In the genomic region with DNA sequence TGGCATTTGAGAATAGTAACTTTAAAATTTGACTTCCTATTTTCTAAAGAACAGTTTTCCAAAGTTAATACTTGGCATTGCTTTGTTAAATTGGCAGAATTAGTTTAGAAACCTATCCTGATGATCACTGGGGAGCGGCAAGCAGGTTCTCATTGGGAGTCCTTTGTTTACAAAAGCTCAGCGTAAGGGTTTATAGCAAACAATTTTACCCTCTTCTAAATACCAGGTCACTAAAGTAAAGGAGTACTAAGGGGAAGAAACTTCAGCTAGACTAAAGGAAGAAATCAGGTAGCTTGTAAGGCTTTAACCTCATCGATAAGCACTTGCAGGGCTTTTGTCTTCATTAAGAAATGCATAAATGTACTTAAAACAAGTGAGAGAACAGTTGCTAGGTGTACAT, we compare ENCODE assay signal across 9 cellular contexts.
"Had no signal": no experiment of that assay in that cellular context is flagged by ENCODE, and none has a peak within 500 bp of the region (broad histone marks: within the 10 kb centered on the region; RNA-seq: fewer than 3 reads in every experiment).

No MANE protein-coding gene starts in this region.

- DNase-seq: GOT3, H7, IMR-90, Karpas-422, KBM-7 had no signal

- H3K9me3 ChIP-seq: HAP-1 had no signal

- H3K4me3 ChIP-seq: HAP-1 had no signal

- ATAC-seq: HCT116 had no signal

- H3K27ac ChIP-seq: KMS-11 had no signal

- H3K4me1 ChIP-seq: HAP-1 had no signal

- H3K4me2 ChIP-seq: KMS-11 had no signal

- FAIRE-seq: HTR-8/SVneo had no signal

- H3K9ac ChIP-seq: KMS-11 had no signal
